ENCODE assay signal across 17 cellular contexts in genomic region chr7:3078458-3078857, GRCh38.
"Had no signal": no experiment of that assay in that cellular context is flagged by ENCODE, and none has a peak within 500 bp of the region (broad histone marks: within the 10 kb centered on the region; RNA-seq: fewer than 3 reads in every experiment).

No MANE protein-coding gene starts in this region.

- DNase-seq: activated CD4-positive, alpha-beta T cell treated with anti-CD3 and anti-CD28 coated beads for 1 hour; activated CD4-positive, alpha-beta T cell treated with anti-CD3 and anti-CD28 coated beads, Interleukin-2, amount 50 U/mL, for 48 hours; activated CD8-positive, alpha-beta memory T cell treated with anti-CD3 and anti-CD28 coated beads, Interleukin-2, amount 10 ng/mL, durations not matched to agents 7 days and 5 days; activated naive CD4-positive, alpha-beta T cell treated with anti-CD3 and anti-CD28 coated beads, Interleukin-2, amount 10 ng/mL, durations not matched to agents 7 days and 5 days; activated T-cell treated with anti-CD3 and anti-CD28 coated beads, Interleukin-2, amount 50 U/mL, for 1 hour; hippocampal formation; left ventricle myocardium inferior; mesenchymal stem cell; natural killer cell; occipital lobe; stimulated activated naive CD8-positive, alpha-beta T cell treated with anti-CD3 and anti-CD28 coated beads, Interleukin-15, amount 100 ng/mL, for 72 hours; upper lobe of left lung had no signal

- H3K27me3 Mint-ChIP-seq: activated CD8-positive, alpha-beta memory T cell treated with anti-CD3 and anti-CD28 coated beads, Interleukin-2, amount 10 ng/mL, durations not matched to agents 7 days and 5 days; stimulated activated naive CD8-positive, alpha-beta T cell treated with anti-CD3 and anti-CD28 coated beads, Interleukin-15, amount 100 ng/mL, for 72 hours had no signal

- H3K4me1 Mint-ChIP-seq: activated naive CD4-positive, alpha-beta T cell treated with anti-CD3 and anti-CD28 coated beads, Interleukin-2, amount 10 ng/mL, durations not matched to agents 7 days and 5 days had no signal

- H3K27me3 ChIP-seq: adrenal gland, upper lobe of left lung had no signal

- H3K4me1 ChIP-seq: adrenal gland, left ventricle myocardium inferior, prostate gland, upper lobe of left lung had no signal

- FAIRE-seq: colon, keratinocyte had no signal

- H3K36me3 Mint-ChIP-seq: activated naive CD4-positive, alpha-beta T cell treated with anti-CD3 and anti-CD28 coated beads, Interleukin-2, amount 10 ng/mL, durations not matched to agents 7 days and 5 days had no signal

- H3K9me3 ChIP-seq: adrenal gland, prostate gland had no signal

- H3K27ac Mint-ChIP-seq: activated CD8-positive, alpha-beta memory T cell treated with anti-CD3 and anti-CD28 coated beads, Interleukin-2, amount 10 ng/mL, durations not matched to agents 7 days and 5 days; activated naive CD4-positive, alpha-beta T cell treated with anti-CD3 and anti-CD28 coated beads, Interleukin-2, amount 10 ng/mL, durations not matched to agents 7 days and 5 days; natural killer cell; stimulated activated naive CD8-positive, alpha-beta T cell treated with anti-CD3 and anti-CD28 coated beads, Interleukin-15, amount 100 ng/mL, for 72 hours had no signal

- H3K27ac ChIP-seq: adrenal gland, left ventricle myocardium inferior, prostate gland, upper lobe of left lung had no signal

- H3K9me3 Mint-ChIP-seq: natural killer cell had no signal

- H3K4me3 Mint-ChIP-seq: activated CD8-positive, alpha-beta memory T cell treated with anti-CD3 and anti-CD28 coated beads, Interleukin-2, amount 10 ng/mL, durations not matched to agents 7 days and 5 days; activated naive CD4-positive, alpha-beta T cell treated with anti-CD3 and anti-CD28 coated beads, Interleukin-2, amount 10 ng/mL, durations not matched to agents 7 days and 5 days; natural killer cell; stimulated activated naive CD8-positive, alpha-beta T cell treated with anti-CD3 and anti-CD28 coated beads, Interleukin-15, amount 100 ng/mL, for 72 hours had no signal

- ATAC-seq: activated CD8-positive, alpha-beta memory T cell treated with anti-CD3 and anti-CD28 coated beads, Interleukin-2, amount 10 ng/mL, durations not matched to agents 7 days and 5 days; natural killer cell; sciatic nerve; stimulated activated naive CD8-positive, alpha-beta T cell treated with anti-CD3 and anti-CD28 coated beads, Interleukin-15, amount 100 ng/mL, for 72 hours had no signal

- H3K4me3 ChIP-seq: adrenal gland, left ventricle myocardium inferior, prostate gland, upper lobe of left lung had no signal
